8 cellular contexts compared by ENCODE assay signal in the genomic region with DNA sequence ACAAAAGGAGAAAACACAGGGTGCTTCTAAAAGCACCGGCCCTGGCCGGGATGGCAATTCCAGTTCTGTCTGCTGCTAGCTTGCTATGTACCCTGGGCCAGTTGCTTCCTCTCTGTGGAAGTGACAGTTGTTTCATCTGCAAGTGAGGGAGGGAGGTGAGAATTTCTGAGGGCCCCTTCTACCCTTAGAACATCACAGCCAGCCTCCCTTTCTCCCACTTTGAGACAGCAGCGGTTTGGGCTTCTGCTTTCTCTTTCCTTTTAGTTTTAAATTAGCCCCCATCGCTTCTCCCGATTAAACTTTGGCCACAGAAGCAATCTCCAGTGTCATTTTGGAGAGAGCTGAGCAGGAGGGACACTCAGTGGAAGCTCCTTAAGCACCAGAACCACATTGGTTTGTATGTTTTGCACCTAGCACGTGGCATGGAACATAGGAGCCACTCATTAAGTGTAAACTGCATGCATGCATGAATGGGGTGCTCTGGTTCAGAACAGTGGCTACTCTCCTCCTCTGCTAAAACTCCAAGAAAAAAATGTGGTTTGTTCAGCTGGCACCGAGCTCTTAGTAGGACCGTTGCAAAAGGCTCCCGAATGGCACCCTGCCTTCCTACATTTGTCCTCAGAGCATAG. TPM values are rescaled to one million over a fixed set of nuclear protein-coding genes. Genes with fewer than 3 reads are reported as not detected.
A peak's percentile ranks its signal among the peaks of the same experiment; 100 is the strongest.
DNase-seq lines count a peak whose midpoint lies in the region; ATAC-seq, FAIRE-seq and TF ChIP-seq lines count a peak whose summit lies in the region.

No MANE protein-coding gene starts in this region.

- TF ChIP-seq CTCF in endothelial cell (IDR thresholded peaks at IDR 0.05; ENCODE audit: unreplicated experiment) (no peak), osteocyte (IDR thresholded peaks at IDR 0.05) (no peak)

- H3K4me3 Mint-ChIP-seq in endothelial cell (ENCODE audit: unreplicated experiment): no peak overlapping the region
- no peak overlapping the region for H3K4me3 Mint-ChIP-seq in osteocyte (ENCODE audit: unreplicated experiment)

- FAIRE-seq in HTR-8/SVneo (lab: Jason Lieb, UNC): no peak

- peaks cover 22% of the 10 kb centered on the region for H3K27me3 Mint-ChIP-seq in endothelial cell (ENCODE audit: unreplicated experiment)
- H3K27me3 Mint-ChIP-seq in osteocyte (ENCODE audit: unreplicated experiment): no peaks in the 10 kb centered on the region

- H3K36me3 Mint-ChIP-seq in endothelial cell (ENCODE audit: low read depth, unreplicated experiment) (peaks cover 24% of the 10 kb centered on the region), osteocyte (ENCODE audit: unreplicated experiment) (peaks cover 21% of the 10 kb centered on the region)

- H3K4me1 Mint-ChIP-seq in endothelial cell (ENCODE audit: unreplicated experiment): peaks cover 74% of the 10 kb centered on the region
- H3K4me1 Mint-ChIP-seq in osteocyte (ENCODE audit: unreplicated experiment): peaks cover 32% of the 10 kb centered on the region

- ATAC-seq in GM19455 (IDR thresholded peaks at IDR 0.05; ENCODE audit: unreplicated experiment) (peak; percentile 41), HG03520 (IDR thresholded peaks at IDR 0.05; ENCODE audit: unreplicated experiment) (peak; percentile 34)

- DNase-seq in endothelial cell (ENCODE audit: low spot score): no peak
- no peak for DNase-seq in osteocyte (ENCODE audit: extremely low spot score, unreplicated experiment)
- no peak for DNase-seq in HTR-8/SVneo (ENCODE audit: insufficient read length, low spot score)
- DNase-seq in HuH-7.5 (ENCODE audit: low spot score): no peak
- DNase-seq in NCI-H446 (lab: John Stamatoyannopoulos, UW): no peak

- no peaks in the 10 kb centered on the region for H3K9me3 Mint-ChIP-seq in endothelial cell (ENCODE audit: unreplicated experiment)
- H3K9me3 Mint-ChIP-seq in osteocyte (ENCODE audit: unreplicated experiment): no peaks in the 10 kb centered on the region

- H3K27ac Mint-ChIP-seq in endothelial cell (ENCODE audit: unreplicated experiment): peak overlapping the region; percentile 41
- no peak overlapping the region for H3K27ac Mint-ChIP-seq in osteocyte (ENCODE audit: unreplicated experiment)

- H3K4me3 ChIP-seq in GM08714 (ENCODE audit: low read length): peak overlapping the region; percentile 6; the same call in 1 of the 2 replicates

RNA-seq across cellular contexts. Expression of a gene that starts 17.5 kb away (rescaled TPM):
- total RNA-seq in endothelial cell (ENCODE audit: unreplicated experiment): 76.0 TPM
- 73.5 and 85.5 TPM in 2 replicates for total RNA-seq in osteocyte

RNA-seq across cellular contexts. Expression of a gene that starts 59.3 kb away (rescaled TPM):
- total RNA-seq in endothelial cell (ENCODE audit: unreplicated experiment) (224 TPM), osteocyte (245 and 254 TPM in 2 replicates)
